In the genomic region with DNA sequence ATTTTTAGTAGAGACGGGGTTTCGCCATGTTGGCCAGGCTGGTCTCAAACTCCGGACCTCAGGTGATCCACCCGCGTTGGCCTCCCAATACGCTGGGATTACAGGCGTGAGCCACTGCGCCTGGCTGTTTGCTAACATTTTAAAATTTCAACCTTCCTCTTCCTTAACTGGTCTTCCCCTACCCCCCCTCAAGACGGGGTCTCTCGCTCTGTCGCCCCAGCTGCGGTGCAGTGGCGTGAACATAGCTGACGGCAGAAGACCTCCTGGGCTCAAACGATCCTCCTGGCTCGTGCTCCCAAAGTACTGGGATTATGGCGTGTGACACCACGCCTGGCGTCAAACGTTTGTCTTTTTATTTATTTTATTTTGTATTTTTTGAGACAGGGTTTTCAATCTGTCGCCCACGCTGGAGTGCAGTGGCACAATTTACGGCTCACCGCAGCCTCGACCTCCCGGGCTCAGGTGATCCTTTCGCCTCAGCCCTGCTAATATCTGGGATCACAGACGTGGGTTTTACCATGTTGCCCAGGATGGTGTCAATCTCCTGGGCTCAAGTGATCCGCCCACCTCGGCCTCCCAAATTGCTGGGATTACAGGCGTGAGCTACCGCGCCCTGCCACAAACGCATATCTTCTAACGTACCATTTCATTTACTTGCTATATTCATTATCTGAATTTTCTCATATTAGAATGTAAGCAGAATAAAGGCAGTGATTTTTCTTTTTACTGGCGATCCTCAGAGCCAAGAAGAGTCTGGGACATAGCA, we compare ENCODE assay signal across 8 cellular contexts. TPM values are rescaled to one million over a fixed set of nuclear protein-coding genes. Genes with fewer than 3 reads are reported as not detected.
A peak's percentile ranks its signal among the peaks of the same experiment; 100 is the strongest.
DNase-seq lines count a peak whose midpoint lies in the region; ATAC-seq, FAIRE-seq and TF ChIP-seq lines count a peak whose summit lies in the region.

No MANE protein-coding gene starts in this region.

- intact Hi-C loops in activated T-helper 2 cell treated with anti-CD3 and anti-CD28 coated beads, Interferon-gamma antibody, Interleukin-2, Interleukin-4, amounts not matched to agents 10 μg/mL and 5 μg/mL and 100 μg/mL, durations not matched to agents 14 hours and 24 hours and 36 hours (cut with micrococcal nuclease) = loop anchor here (1.0 to 5.0 kb wide), 2 partner anchors 119 to 505 kb away; a partner anchor contains a TSS
- intact Hi-C loops in testis (cut with DNase I; ENCODE audit: low total_unique reads) = no loop called here

- H3K27me3 Mint-ChIP-seq in activated T-cell treated with anti-CD3 and anti-CD28 coated beads, Interleukin-2, amount 50 U/mL, for 24 hours = no peaks in the 10 kb centered on the region
- no peaks in the 10 kb centered on the region for H3K27me3 Mint-ChIP-seq in activated T-helper 2 cell treated with anti-CD3 and anti-CD28 coated beads, Interferon-gamma antibody, Interleukin-2, Interleukin-4, amounts not matched to agents 10 μg/mL and 5 μg/mL and 100 μg/mL, durations not matched to agents 14 hours and 24 hours and 36 hours (ENCODE audit: low read depth)

- TF ChIP-seq CTCF in kidney epithelial cell (IDR thresholded peaks at IDR 0.05; ENCODE audit: insufficient read depth, low read length, poor library complexity, severe bottlenecking) (no peak), testis (IDR thresholded peaks at IDR 0.05) (no peak)

- peak overlapping the region; percentile 93 for H3K4me3 ChIP-seq in kidney epithelial cell (ENCODE audit: low read depth, low read length)
- peak overlapping the region; percentile 70 to 93 for H3K4me3 ChIP-seq in testis

- peaks cover 28% of the 10 kb centered on the region for H3K4me1 Mint-ChIP-seq in activated T-cell treated with anti-CD3 and anti-CD28 coated beads, Interleukin-2, amount 50 U/mL, for 24 hours (ENCODE audit: low read depth)
- peaks cover 19% of the 10 kb centered on the region for H3K4me1 Mint-ChIP-seq in activated T-helper 2 cell treated with anti-CD3 and anti-CD28 coated beads, Interferon-gamma antibody, Interleukin-2, Interleukin-4, amounts not matched to agents 10 μg/mL and 5 μg/mL and 100 μg/mL, durations not matched to agents 14 hours and 24 hours and 36 hours (ENCODE audit: low read depth)

- H3K9me3 ChIP-seq in testis = no peaks in the 10 kb centered on the region

- no peaks in the 10 kb centered on the region for H3K9me3 Mint-ChIP-seq in activated T-cell treated with anti-CD3 and anti-CD28 coated beads, Interleukin-2, amount 50 U/mL, for 24 hours
- H3K9me3 Mint-ChIP-seq in activated T-helper 2 cell treated with anti-CD3 and anti-CD28 coated beads, Interferon-gamma antibody, Interleukin-2, Interleukin-4, amounts not matched to agents 10 μg/mL and 5 μg/mL and 100 μg/mL, durations not matched to agents 14 hours and 24 hours and 36 hours = no peaks in the 10 kb centered on the region

- DNase-seq in activated T-cell treated with anti-CD3 and anti-CD28 coated beads, Interleukin-2, amount 50 U/mL, for 24 hours = no peak
- no peak for DNase-seq in activated T-cell treated with anti-CD3 and anti-CD28 coated beads, Interleukin-2, amount 50 U/mL, for 48 hours
- no peak for DNase-seq in activated T-helper 2 cell treated with anti-CD3 and anti-CD28 coated beads, Interferon-gamma antibody, Interleukin-2, Interleukin-4, amounts not matched to agents 10 μg/mL and 5 μg/mL and 100 μg/mL, durations not matched to agents 14 hours and 24 hours and 36 hours (ENCODE audit: low spot score)
- no peak for DNase-seq in kidney epithelial cell (ENCODE audit: low read depth)
- no peak for DNase-seq in testis
- no peak for DNase-seq in COR-L47 (lab: John Stamatoyannopoulos, UW)
- no peak for DNase-seq in RCC 7860 (ENCODE audit: low spot score)

- H3K27ac Mint-ChIP-seq in activated T-cell treated with anti-CD3 and anti-CD28 coated beads, Interleukin-2, amount 50 U/mL, for 24 hours = peak overlapping the region; percentile 98
- peak overlapping the region; percentile 94 for H3K27ac Mint-ChIP-seq in activated T-helper 2 cell treated with anti-CD3 and anti-CD28 coated beads, Interferon-gamma antibody, Interleukin-2, Interleukin-4, amounts not matched to agents 10 μg/mL and 5 μg/mL and 100 μg/mL, durations not matched to agents 14 hours and 24 hours and 36 hours

- peak overlapping the region; percentile 96 for H3K4me3 Mint-ChIP-seq in activated T-cell treated with anti-CD3 and anti-CD28 coated beads, Interleukin-2, amount 50 U/mL, for 24 hours
- H3K4me3 Mint-ChIP-seq in activated T-helper 2 cell treated with anti-CD3 and anti-CD28 coated beads, Interferon-gamma antibody, Interleukin-2, Interleukin-4, amounts not matched to agents 10 μg/mL and 5 μg/mL and 100 μg/mL, durations not matched to agents 14 hours and 24 hours and 36 hours (ENCODE audit: low read depth) = peak overlapping the region; percentile 99

- TF ChIP-seq POLR2A in testis (IDR thresholded peaks at IDR 0.05) = no peak

- FAIRE-seq in RCC 7860 (lab: Jason Lieb, UNC) = no peak

- H3K27me3 ChIP-seq in kidney epithelial cell (ENCODE audit: control insufficient read depth, insufficient read depth, low read length) (no peaks in the 10 kb centered on the region), testis (no peaks in the 10 kb centered on the region)

- peak overlapping the region in 1 of 2 donors; percentile 52 for H3K27ac ChIP-seq in testis

- WGBS in testis, 2 donors = 37 to 59% methylated on average over 36 of the region's 36 CpGs

- ATAC-seq in GM21717 (IDR thresholded peaks at IDR 0.05; ENCODE audit: unreplicated experiment) = no peak

- H3K36me3 ChIP-seq in kidney epithelial cell (ENCODE audit: control insufficient read depth, insufficient read depth, low read length) = no peaks in the 10 kb centered on the region
- no peaks in the 10 kb centered on the region for H3K36me3 ChIP-seq in testis (ENCODE audit: low read depth, missing control alignments)

- H3K4me1 ChIP-seq in testis = peaks cover 8% of the 10 kb centered on the region

- H3K36me3 Mint-ChIP-seq in activated T-cell treated with anti-CD3 and anti-CD28 coated beads, Interleukin-2, amount 50 U/mL, for 24 hours (ENCODE audit: low read depth) = peaks cover 31% of the 10 kb centered on the region
- peaks cover 21% of the 10 kb centered on the region for H3K36me3 Mint-ChIP-seq in activated T-helper 2 cell treated with anti-CD3 and anti-CD28 coated beads, Interferon-gamma antibody, Interleukin-2, Interleukin-4, amounts not matched to agents 10 μg/mL and 5 μg/mL and 100 μg/mL, durations not matched to agents 14 hours and 24 hours and 36 hours (ENCODE audit: low read depth)

RNA-seq across cellular contexts. Expression of a gene that starts 1.0 kb away (rescaled TPM):
- 66.2 and 66.7 TPM in 2 replicates for total RNA-seq in activated T-helper 2 cell treated with anti-CD3 and anti-CD28 coated beads, Interferon-gamma antibody, Interleukin-2, Interleukin-4, amounts not matched to agents 10 μg/mL and 5 μg/mL and 100 μg/mL, durations not matched to agents 14 hours and 24 hours and 36 hours
- 21.2 and 26.5 TPM in 2 replicates for total RNA-seq in kidney epithelial cell
- 10 to 100 TPM; 24.3 to 25.3 TPM for total RNA-seq in testis
- 23.5 TPM for polyA plus RNA-seq in testis (ENCODE audit: insufficient read depth, low read depth, low replicate concordance)

RNA-seq across cellular contexts. Expression of a gene that starts 32.9 kb away (rescaled TPM):
- 0.11 and 0.51 TPM in 2 replicates for total RNA-seq in activated T-helper 2 cell treated with anti-CD3 and anti-CD28 coated beads, Interferon-gamma antibody, Interleukin-2, Interleukin-4, amounts not matched to agents 10 μg/mL and 5 μg/mL and 100 μg/mL, durations not matched to agents 14 hours and 24 hours and 36 hours
- total RNA-seq in kidney epithelial cell (133 and 135 TPM in 2 replicates), testis (10 to 100 TPM; 32.1 to 32.8 TPM)
- 54.5 TPM for polyA plus RNA-seq in testis (ENCODE audit: insufficient read depth, low read depth, low replicate concordance)

Comparison
In these comparisons a context has a peak if more than half of its experiments do, and no peak if none do; other contexts are left out.
1. RNA of a gene that starts 32.9 kb away (total RNA-seq): 133 to 135 TPM in kidney epithelial cell and 32.1 to 32.8 TPM in testis; 0.11 to 0.51 TPM in activated T-helper 2 cell treated with anti-CD3 and anti-CD28 coated beads, Interferon-gamma antibody, Interleukin-2, Interleukin-4, amounts not matched to agents 10 μg/mL and 5 μg/mL and 100 μg/mL, durations not matched to agents 14 hours and 24 hours and 36 hours; every median in the first group is over 10 times any median in the second.